9 cellular contexts compared by ENCODE assay signal in genomic region chr3:10992017-10992945, GRCh38. TPM values are rescaled to one million over a fixed set of nuclear protein-coding genes. Genes with fewer than 3 reads are reported as not detected.
DNase-seq lines count a peak whose midpoint lies in the region; ATAC-seq, FAIRE-seq and TF ChIP-seq lines count a peak whose summit lies in the region.
"Had no signal": no experiment of that assay in that cellular context is flagged by ENCODE, and none has a peak within 500 bp of the region (broad histone marks: within the 10 kb centered on the region; RNA-seq: fewer than 3 reads in every experiment).

SLC6A1 (plus strand) TSS chr3:10992748; CDS start chr3:11017212, 24,464 bp downstream.

- no peaks in the 10 kb centered on the region for H3K9me3 Mint-ChIP-seq in progenitor cell of endocrine pancreas (ENCODE audit: low read depth)

- CTCF ChIA-PET in RWPE1 (lab: Yijun Ruan, JAX) = no interaction called here

- ATAC-seq in left ventricle myocardium superior (peak; percentile 90), GM21526 (IDR thresholded peaks at IDR 0.05; ENCODE audit: low FRiP score, unreplicated experiment) (no peak), GM21381 (IDR thresholded peaks at IDR 0.05; ENCODE audit: unreplicated experiment) (no peak)
- ATAC-seq: HCT116 had no signal

- peaks cover 84% of the 10 kb centered on the region for H3K27me3 Mint-ChIP-seq in progenitor cell of endocrine pancreas

- intact Hi-C loops in left ventricle myocardium superior (cut with micrococcal nuclease) = no loop called here

- no peak within 1 kb of the TSS for H3K27ac Mint-ChIP-seq in progenitor cell of endocrine pancreas

- H3K4me3 Mint-ChIP-seq in progenitor cell of endocrine pancreas (ENCODE audit: low read depth) = peak within 1 kb of the TSS; percentile 58

- H3K27ac ChIP-seq in VCaP (peak within 1 kb of the TSS; percentile 50; the same call in 1 of the 2 replicates), RWPE1 (no peak within 1 kb of the TSS)

- TF ChIP-seq CTCF in D721Med (IDR thresholded peaks at IDR 0.05; ENCODE audit: insufficient read depth, missing control alignments) = peak; percentile 28
- TF ChIP-seq CTCF in VCaP (conservative IDR thresholded peaks at IDR 0.05) = peak; percentile 54
- TF ChIP-seq CTCF in progenitor cell of endocrine pancreas (IDR thresholded peaks at IDR 0.05; ENCODE audit: unreplicated experiment) = peak; percentile 30
- no peak for TF ChIP-seq CTCF in RWPE1 (conservative IDR thresholded peaks at IDR 0.05; ENCODE audit: low read depth)

- no peak for DNase-seq in D721Med (ENCODE audit: insufficient read length, low spot score)
- DNase-seq in left ventricle myocardium superior = peak; percentile 52
- DNase-seq in progenitor cell of endocrine pancreas (ENCODE audit: low spot score, unreplicated experiment) = no peak
- DNase-seq in UCSD-AML1 (lab: John Stamatoyannopoulos, UW; ENCODE audit: unreplicated experiment) = no peak
- no peak for DNase-seq in RWPE1 (ENCODE audit: low spot score)

- H3K4me1 Mint-ChIP-seq in progenitor cell of endocrine pancreas (ENCODE audit: low read depth) = peaks cover 7% of the 10 kb centered on the region

- POLR2A ChIA-PET in RWPE1 (lab: Yijun Ruan, JAX; ENCODE audit: low non-redundant PET) = no interaction called here

- no peak for FAIRE-seq in D721Med (lab: Jason Lieb, UNC)

- no peaks in the 10 kb centered on the region for H3K36me3 Mint-ChIP-seq in progenitor cell of endocrine pancreas (ENCODE audit: insufficient read depth)

RNA-seq across cellular contexts. Expression of gene SLC6A1, which starts in this region (rescaled TPM):
- total RNA-seq in left ventricle myocardium superior (0.62 TPM), progenitor cell of endocrine pancreas (not detected in 2 replicates)

Comparison
In these comparisons a context has a peak if more than half of its experiments do, and no peak if none do; other contexts are left out.
1. Peak in DNase-seq and ATAC-seq in left ventricle myocardium superior; RNA of the gene not detected or under 1 TPM.